In the genomic region with DNA sequence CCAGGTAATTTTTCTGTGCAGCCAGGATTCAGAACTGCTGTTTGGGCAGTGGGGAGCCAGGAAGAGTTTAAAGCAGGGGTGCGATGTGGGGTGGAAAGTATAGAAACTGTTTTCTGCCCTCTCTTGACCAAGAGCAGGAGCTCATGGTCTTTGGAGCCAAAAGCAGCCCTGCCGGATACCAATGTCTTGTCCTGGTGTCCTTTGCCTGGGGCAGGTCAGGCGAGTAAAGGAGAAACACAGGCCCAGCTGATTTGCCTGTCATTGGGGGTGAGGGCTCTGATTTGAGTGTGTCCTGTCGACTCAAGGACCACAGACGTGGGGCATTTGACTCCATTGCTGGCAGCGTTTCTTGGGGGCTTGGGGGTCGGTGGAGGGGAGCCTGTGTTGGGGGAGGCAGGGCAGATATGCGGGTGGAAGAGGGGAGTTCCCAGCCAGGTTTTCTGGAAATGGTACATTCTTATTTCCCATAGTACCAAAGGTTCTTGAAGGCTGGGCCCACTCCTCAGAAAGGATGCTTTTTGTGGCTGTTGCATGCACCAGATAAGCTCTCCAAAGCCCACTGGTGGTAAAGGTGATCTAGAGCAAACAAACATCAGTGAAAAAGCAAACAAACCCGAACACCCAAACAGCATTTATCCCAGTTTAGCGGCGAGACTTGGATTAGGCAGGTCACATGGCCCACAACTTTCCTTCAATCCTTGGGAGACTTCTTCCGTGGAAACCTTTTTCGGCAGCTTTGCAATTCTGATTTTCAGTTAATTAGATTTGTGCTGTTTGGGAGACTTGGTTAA, we compare ENCODE assay signal across 26 cellular contexts. TPM values are rescaled to one million over a fixed set of nuclear protein-coding genes. Genes with fewer than 3 reads are reported as not detected.
DNase-seq lines count a peak whose midpoint lies in the region; ATAC-seq lines count a peak whose summit lies in the region.
"Had no signal": no experiment of that assay in that cellular context is flagged by ENCODE, and none has a peak within 500 bp of the region (broad histone marks: within the 10 kb centered on the region; RNA-seq: fewer than 3 reads in every experiment).

No MANE protein-coding gene starts in this region.

- H3K27ac ChIP-seq in neuronal stem cell (replicated peaks; ENCODE audit: low read length), result no peak overlapping the region
- H3K27ac ChIP-seq: C4-2B, cardiac muscle cell, foreskin keratinocyte, hepatocyte, suprapubic skin had no signal

- no peak overlapping the region for H3K9ac ChIP-seq in neuronal stem cell (ENCODE audit: low read depth, low read length, poor library complexity)

- H3K27me3 ChIP-seq in neuronal stem cell (ENCODE audit: control insufficient read depth in 3 of 3, insufficient read depth in 3 of 3, low read depth in 1 of 3, low read length in 3 of 3), result no peaks in the 10 kb centered on the region
- H3K27me3 ChIP-seq in H7 (ENCODE audit: control insufficient read depth, insufficient read depth, low read length), result no peaks in the 10 kb centered on the region
- H3K27me3 ChIP-seq: cardiac muscle cell, foreskin keratinocyte, hepatocyte, suprapubic skin had no signal

- no peak overlapping the region for H2BK120ac ChIP-seq in neuronal stem cell (ENCODE audit: low read depth, low read length)

- no CpG with 5 or more reads among the region's 13 CpGs for WGBS in neuronal stem cell (ENCODE audit: extremely low coverage in 2 of 2, insufficient read length in 2 of 2, insufficient replicate concordance in 1 of 2), 2 donors

- no peak overlapping the region for H3K14ac ChIP-seq in neuronal stem cell (ENCODE audit: low read length)

- H2AK5ac ChIP-seq in neuronal stem cell (ENCODE audit: low read depth, low read length), result no peak overlapping the region

- peaks cover 11% of the 10 kb centered on the region for H3K4me1 Mint-ChIP-seq in activated CD8-positive, alpha-beta T cell treated with anti-CD3 and anti-CD28 coated beads, Interleukin-2, amount 10 ng/mL, durations not matched to agents 7 days and 5 days (ENCODE audit: low read depth)
- H3K4me1 Mint-ChIP-seq: activated CD4-positive, alpha-beta memory T cell treated with anti-CD3 and anti-CD28 coated beads, Interleukin-2, amount 10 ng/mL, durations not matched to agents 7 days and 5 days had no signal

- peak overlapping the region; percentile 39 for H3K27ac Mint-ChIP-seq in activated CD8-positive, alpha-beta T cell treated with anti-CD3 and anti-CD28 coated beads, Interleukin-2, amount 10 ng/mL, durations not matched to agents 7 days and 5 days
- H3K27ac Mint-ChIP-seq: activated CD4-positive, alpha-beta memory T cell treated with anti-CD3 and anti-CD28 coated beads, Interleukin-2, amount 10 ng/mL, durations not matched to agents 7 days and 5 days; activated naive CD8-positive, alpha-beta T cell treated with anti-CD3 and anti-CD28 coated beads for 36 hours had no signal

- H4K8ac ChIP-seq in neuronal stem cell (ENCODE audit: low read depth, low read length), result no peak overlapping the region

- no peak overlapping the region for H3K4ac ChIP-seq in neuronal stem cell (ENCODE audit: low read length)

- no peak overlapping the region for H3K4me3 ChIP-seq in neuronal stem cell (ENCODE audit: low read length in 2 of 2)
- H3K4me3 ChIP-seq in H7 (ENCODE audit: insufficient read depth, low read depth, low read length), result no peak overlapping the region
- H3K4me3 ChIP-seq: cardiac muscle cell, HAP-1, hepatocyte, K562, suprapubic skin had no signal

- POLR2A ChIA-PET in activated CD8-positive, alpha-beta T cell treated with anti-CD3 and anti-CD28 coated beads, Interleukin-2, amount 10 ng/mL, durations not matched to agents 7 days and 5 days (lab: Charles Lee), result no interaction called here

- no peak overlapping the region for H4K91ac ChIP-seq in neuronal stem cell (ENCODE audit: low read depth, low read length, poor library complexity)

- DNase-seq in ELF-1 (ENCODE audit: low read depth, low spot score) (peak; percentile 56), NCI-H146 (lab: John Stamatoyannopoulos, UW) (peak; percentile 44), neuronal stem cell (ENCODE audit: low spot score) (no peak), posterior vena cava (ENCODE audit: low spot score) (no peak), SHP77 treated with DMSO at 0.1 percent for 48 hours (lab: John Stamatoyannopoulos, UW) (no peak), H7 (no peak)
- DNase-seq in activated CD8-positive, alpha-beta T cell treated with anti-CD3 and anti-CD28 coated beads, Interleukin-2, amount 10 ng/mL, durations not matched to agents 7 days and 5 days, result no peak
- DNase-seq: activated CD4-positive, alpha-beta memory T cell treated with anti-CD3 and anti-CD28 coated beads, Interleukin-2, amount 10 ng/mL, durations not matched to agents 7 days and 5 days; activated CD4-positive, CD25-positive, alpha-beta regulatory T cell treated with anti-CD3 and anti-CD28 coated beads, Interleukin-2, amount 50 U/mL, for 72 hours; activated effector memory CD4-positive, alpha-beta T cell treated with anti-CD3 and anti-CD28 coated beads, Interleukin-2, amount 50 U/mL, for 16 hours; activated naive CD8-positive, alpha-beta T cell treated with anti-CD3 and anti-CD28 coated beads for 36 hours; aorta; foreskin keratinocyte; mesenchymal stem cell; MM.1S; NCI-H446 treated with DMSO at 0.1 percent for 48 hours; stimulated activated CD4-positive, alpha-beta T cell treated with anti-CD3 and anti-CD28 coated beads, Interleukin-15, amount 100 ng/mL, for 24 hours; stimulated activated naive CD4-positive, alpha-beta T cell had no signal

- H3K9me3 Mint-ChIP-seq in activated CD8-positive, alpha-beta T cell treated with anti-CD3 and anti-CD28 coated beads, Interleukin-2, amount 10 ng/mL, durations not matched to agents 7 days and 5 days (ENCODE audit: insufficient read depth), result no peaks in the 10 kb centered on the region
- H3K9me3 Mint-ChIP-seq: activated CD4-positive, alpha-beta memory T cell treated with anti-CD3 and anti-CD28 coated beads, Interleukin-2, amount 10 ng/mL, durations not matched to agents 7 days and 5 days; activated naive CD8-positive, alpha-beta T cell treated with anti-CD3 and anti-CD28 coated beads for 36 hours had no signal

- no peaks in the 10 kb centered on the region for H3K9me3 ChIP-seq in neuronal stem cell (replicated peaks in 1 of 2; ENCODE audit: control insufficient read depth in 2 of 2, insufficient read depth in 1 of 2, low read depth in 1 of 2, low read length in 2 of 2)
- H3K9me3 ChIP-seq: HAP-1, suprapubic skin had no signal

- H3K36me3 Mint-ChIP-seq in activated CD8-positive, alpha-beta T cell treated with anti-CD3 and anti-CD28 coated beads, Interleukin-2, amount 10 ng/mL, durations not matched to agents 7 days and 5 days (ENCODE audit: low read depth), result peaks cover 15% of the 10 kb centered on the region
- H3K36me3 Mint-ChIP-seq: activated naive CD8-positive, alpha-beta T cell treated with anti-CD3 and anti-CD28 coated beads for 36 hours had no signal

- no peak overlapping the region for H2BK15ac ChIP-seq in neuronal stem cell (ENCODE audit: low read length)

- H3K4me2 ChIP-seq in neuronal stem cell (ENCODE audit: insufficient read depth, low read length, poor library complexity, severe bottlenecking), result no peak overlapping the region
- H3K4me2 ChIP-seq: hepatocyte had no signal

- no peak overlapping the region for H2BK5ac ChIP-seq in neuronal stem cell (ENCODE audit: low read length)

- intact Hi-C loops in posterior vena cava (cut with DNase I), result no loop called here

- no peak for ATAC-seq in activated CD8-positive, alpha-beta T cell treated with anti-CD3 and anti-CD28 coated beads, Interleukin-2, amount 10 ng/mL, durations not matched to agents 7 days and 5 days
- ATAC-seq: esophagus mucosa, foreskin keratinocyte, K562, left lobe of liver had no signal

- H3K36me3 ChIP-seq in neuronal stem cell (replicated peaks in 1 of 2; ENCODE audit: control insufficient read depth in 2 of 2, insufficient read depth in 2 of 2, low read length in 2 of 2), result peaks cover 4 to 53% of the 10 kb centered on the region in 2 donors
- H3K36me3 ChIP-seq in H7 (replicated peaks; ENCODE audit: control insufficient read depth, insufficient read depth, low read length), result no peaks in the 10 kb centered on the region; the same call in 1 of the 2 replicates
- H3K36me3 ChIP-seq: cardiac muscle cell, suprapubic skin had no signal

- H3K27me3 Mint-ChIP-seq in activated CD8-positive, alpha-beta T cell treated with anti-CD3 and anti-CD28 coated beads, Interleukin-2, amount 10 ng/mL, durations not matched to agents 7 days and 5 days (ENCODE audit: low read depth), result no peaks in the 10 kb centered on the region
- H3K27me3 Mint-ChIP-seq: activated CD4-positive, alpha-beta memory T cell treated with anti-CD3 and anti-CD28 coated beads, Interleukin-2, amount 10 ng/mL, durations not matched to agents 7 days and 5 days; activated naive CD8-positive, alpha-beta T cell treated with anti-CD3 and anti-CD28 coated beads for 36 hours had no signal

- no peak overlapping the region for H2AFZ ChIP-seq in neuronal stem cell (ENCODE audit: low read length)
- H2AFZ ChIP-seq: hepatocyte had no signal

- H3K23ac ChIP-seq in neuronal stem cell (ENCODE audit: low read depth, low read length, poor library complexity), result peak overlapping the region; percentile 2

- H2BK12ac ChIP-seq in neuronal stem cell (ENCODE audit: low read length), result no peak overlapping the region

- CTCF ChIA-PET in activated CD8-positive, alpha-beta T cell treated with anti-CD3 and anti-CD28 coated beads, Interleukin-2, amount 10 ng/mL, durations not matched to agents 7 days and 5 days (lab: Charles Lee), result interaction anchor here (1.0 kb wide), 1 partner anchor 72 kb away, joined by 4 read pairs; no protein-coding TSS in a partner anchor

- H3K18ac ChIP-seq in neuronal stem cell (ENCODE audit: low read length), result peak overlapping the region; percentile 7

- peaks cover 21 to 22% of the 10 kb centered on the region in 2 donors for H3K4me1 ChIP-seq in neuronal stem cell (ENCODE audit: control insufficient read depth in 2 of 2, insufficient read depth in 1 of 2, low read depth in 1 of 2, low read length in 2 of 2)
- H3K4me1 ChIP-seq: foreskin keratinocyte, suprapubic skin had no signal

- peaks cover 4% of the 10 kb centered on the region for H3K79me1 ChIP-seq in neuronal stem cell (ENCODE audit: low read depth, low read length)

- no peak overlapping the region for H3K4me3 Mint-ChIP-seq in activated CD8-positive, alpha-beta T cell treated with anti-CD3 and anti-CD28 coated beads, Interleukin-2, amount 10 ng/mL, durations not matched to agents 7 days and 5 days
- H3K4me3 Mint-ChIP-seq: activated CD4-positive, alpha-beta memory T cell treated with anti-CD3 and anti-CD28 coated beads, Interleukin-2, amount 10 ng/mL, durations not matched to agents 7 days and 5 days; activated naive CD8-positive, alpha-beta T cell treated with anti-CD3 and anti-CD28 coated beads for 36 hours had no signal

RNA-seq across cellular contexts. Expression of a gene that starts 58.9 kb away (rescaled TPM):
- total RNA-seq in activated CD8-positive, alpha-beta T cell treated with anti-CD3 and anti-CD28 coated beads, Interleukin-2, amount 10 ng/mL, durations not matched to agents 7 days and 5 days, result 100 to 1,000 TPM; 123 to 125 TPM
- 56.3 TPM for polyA plus RNA-seq in neuronal stem cell (2013, experiment 1 of 2)
- 58.0 TPM for polyA plus RNA-seq in neuronal stem cell (2013, experiment 2 of 2)
- total RNA-seq in posterior vena cava, result 10 to 100 TPM; 23.2 to 30.9 TPM
- total RNA-seq in H7 (2014; rRNA removed; shearing (Covaris generic)), result 31.0 and 38.6 TPM in 2 replicates

Comparison
In these comparisons a context has a peak if more than half of its experiments do, and no peak if none do; other contexts are left out.
1. DNase-seq: peak in ELF-1 (single experiment) and NCI-H146 (single experiment); none in activated CD8-positive, alpha-beta T cell treated with anti-CD3 and anti-CD28 coated beads, Interleukin-2, amount 10 ng/mL, durations not matched to agents 7 days and 5 days (single experiment), neuronal stem cell (single experiment), posterior vena cava (single experiment), SHP77 treated with DMSO at 0.1 percent for 48 hours (single experiment) and H7 (single experiment).